In genomic region chr22:28395520-28395919, GRCh38 we compare ENCODE assay signal across 1 cellular context.
TF ChIP-seq lines count a peak whose summit lies in the region.

No MANE protein-coding gene starts in this region.

TF ChIP-seq in IMR-90, 13 proteins besides CTCF, POLR2A, EP300 and RAD21:
- no peak for TF ChIP-seq USF2 (IDR thresholded peaks at IDR 0.05; ENCODE audit: low read depth, low read length)
- TF ChIP-seq MAZ (IDR thresholded peaks at IDR 0.05; ENCODE audit: borderline replicate concordance, low read depth, low read length): no peak
- TF ChIP-seq BHLHE40 (IDR thresholded peaks at IDR 0.05; ENCODE audit: low read depth, low read length): no peak
- no peak for TF ChIP-seq MXI1 (IDR thresholded peaks at IDR 0.05; ENCODE audit: borderline replicate concordance, low read depth, low read length)
- no peak for TF ChIP-seq CEBPB (IDR thresholded peaks at IDR 0.05; ENCODE audit: low read depth, low read length)
- TF ChIP-seq NFE2L2 (IDR thresholded peaks at IDR 0.05; ENCODE audit: low read depth, low read length): no peak
- TF ChIP-seq MAFK (IDR thresholded peaks at IDR 0.05; ENCODE audit: low read depth, low read length): no peak
- no peak for TF ChIP-seq RCOR1 (IDR thresholded peaks at IDR 0.05; ENCODE audit: insufficient replicate concordance, low read length)
- TF ChIP-seq CHD1 (IDR thresholded peaks at IDR 0.05; ENCODE audit: low read depth, low read length): no peak
- no peak for TF ChIP-seq FOS (IDR thresholded peaks at IDR 0.05; ENCODE audit: low read depth, low read length)
- no peak for TF ChIP-seq RFX5 (IDR thresholded peaks at IDR 0.05; ENCODE audit: low read depth, low read length)
- no peak for TF ChIP-seq ELK1 (IDR thresholded peaks at IDR 0.05; ENCODE audit: borderline replicate concordance, low read depth, low read length)
- no peak for TF ChIP-seq SMC3 (IDR thresholded peaks at IDR 0.05; ENCODE audit: low read depth, low read length)
